In genomic region chr10:110488124-110488681, GRCh38 we compare ENCODE assay signal across 15 cellular contexts. TPM values are rescaled to one million over a fixed set of nuclear protein-coding genes. Genes with fewer than 3 reads are reported as not detected.
DNase-seq lines count a peak whose midpoint lies in the region; ATAC-seq and TF ChIP-seq lines count a peak whose summit lies in the region.
"Had no signal": no experiment of that assay in that cellular context is flagged by ENCODE, and none has a peak within 500 bp of the region (broad histone marks: within the 10 kb centered on the region; RNA-seq: fewer than 3 reads in every experiment).

No MANE protein-coding gene starts in this region.

- DNase-seq in HCEC 1CT (peak; percentile 65), RWPE1 (ENCODE audit: low spot score) (no peak), epithelial cell of prostate (ENCODE audit: low read depth, low spot score) (no peak), skeletal muscle cell (ENCODE audit: low read depth) (peak; percentile 60), SJCRH30 (no peak)
- no peak for DNase-seq in activated naive CD4-positive, alpha-beta T cell treated with anti-CD3 and anti-CD28 coated beads, Interleukin-2, amount 50 U/mL, for 72 hours (ENCODE audit: low spot score in 2 of 2)
- DNase-seq: activated naive CD4-positive, alpha-beta T cell; hypothalamus; NCI-H1436; NCI-H510A; Peyer's patch had no signal

- peaks cover 42% of the 10 kb centered on the region for H3K4me1 ChIP-seq in SJCRH30
- H3K4me1 ChIP-seq: Peyer's patch had no signal

- H3K9me3 ChIP-seq in SJCRH30 (replicated peaks) = no peaks in the 10 kb centered on the region
- H3K9me3 ChIP-seq: Peyer's patch had no signal

- no peaks in the 10 kb centered on the region for H3K9me3 Mint-ChIP-seq in activated naive CD4-positive, alpha-beta T cell treated with anti-CD3 and anti-CD28 coated beads, Interleukin-2, amount 50 U/mL, for 72 hours
- H3K9me3 Mint-ChIP-seq: nephron had no signal

- CTCF ChIA-PET in RWPE1 (lab: Yijun Ruan, JAX) = interaction anchor here (0.5 to 0.9 kb wide), 3 partner anchors 42 to 182 kb away, joined by 3 to 5 read pairs (median 3); no protein-coding TSS in a partner anchor

- H3K36me3 ChIP-seq in SJCRH30 = no peaks in the 10 kb centered on the region
- H3K36me3 ChIP-seq: cardiac muscle cell, Peyer's patch had no signal

- H3K27ac Mint-ChIP-seq in activated naive CD4-positive, alpha-beta T cell treated with anti-CD3 and anti-CD28 coated beads, Interleukin-2, amount 50 U/mL, for 72 hours = no peak overlapping the region

- H3K27ac ChIP-seq in RWPE1 = peak overlapping the region; percentile 65; the same call in 1 of the 2 replicates
- H3K27ac ChIP-seq in epithelial cell of prostate = peak overlapping the region; percentile 53
- no peak overlapping the region for H3K27ac ChIP-seq in SJCRH30
- H3K27ac ChIP-seq: cardiac muscle cell, Peyer's patch, skin epidermis had no signal

- H3K27me3 ChIP-seq in SJCRH30 = no peaks in the 10 kb centered on the region
- H3K27me3 ChIP-seq: cardiac muscle cell, Peyer's patch had no signal

- no peak for TF ChIP-seq POLR2A in GM18505 (IDR thresholded peaks at IDR 0.05; ENCODE audit: borderline replicate concordance, extremely low read depth, insufficient read depth, insufficient read length)

- no peak for TF ChIP-seq CTCF in RWPE1 (conservative IDR thresholded peaks at IDR 0.05; ENCODE audit: low read depth)

- H3K4me3 ChIP-seq in skeletal muscle cell (ENCODE audit: low read depth, low read length) = no peak overlapping the region
- no peak overlapping the region for H3K4me3 ChIP-seq in SJCRH30
- H3K4me3 ChIP-seq: cardiac muscle cell, Peyer's patch, skin epidermis had no signal

- no peak for ATAC-seq in activated naive CD4-positive, alpha-beta T cell treated with anti-CD3 and anti-CD28 coated beads, Interleukin-2, amount 50 U/mL, for 72 hours
- no peak for ATAC-seq in GM18505 (IDR thresholded peaks at IDR 0.05; ENCODE audit: unreplicated experiment)

- POLR2A ChIA-PET in RWPE1 (lab: Yijun Ruan, JAX; ENCODE audit: low non-redundant PET) = no interaction called here

- no peaks in the 10 kb centered on the region for H3K36me3 Mint-ChIP-seq in activated naive CD4-positive, alpha-beta T cell treated with anti-CD3 and anti-CD28 coated beads, Interleukin-2, amount 50 U/mL, for 72 hours

RNA-seq across cellular contexts. Expression of gene DUSP5, which starts 9.5 kb away (rescaled TPM):
- 5.3 and 6.0 TPM in 2 replicates for total RNA-seq in SJCRH30 (2014; rRNA removed; shearing (Covaris generic))
- total RNA-seq in activated naive CD4-positive, alpha-beta T cell treated with anti-CD3 and anti-CD28 coated beads, Interleukin-2, amount 50 U/mL, for 72 hours = 10 to 100 TPM; 23.0 to 32.4 TPM

Comparison
In these comparisons a context has a peak if more than half of its experiments do, and no peak if none do; other contexts are left out.
1. DNase-seq: peak in HCEC 1CT (single experiment) and skeletal muscle cell (single experiment); none in RWPE1 (single experiment), epithelial cell of prostate (single experiment), SJCRH30 (0 of 2) and activated naive CD4-positive, alpha-beta T cell treated with anti-CD3 and anti-CD28 coated beads, Interleukin-2, amount 50 U/mL, for 72 hours (0 of 2).